ENCODE assay signal across 13 cellular contexts in genomic region chr3:61682671-61683408, GRCh38.
DNase-seq lines count a peak whose midpoint lies in the region; ATAC-seq and TF ChIP-seq lines count a peak whose summit lies in the region.
"Had no signal": no experiment of that assay in that cellular context is flagged by ENCODE, and none has a peak within 500 bp of the region (broad histone marks: within the 10 kb centered on the region; RNA-seq: fewer than 3 reads in every experiment).

No MANE protein-coding gene starts in this region.

- no peaks in the 10 kb centered on the region for H3K36me3 ChIP-seq in GM23248 (ENCODE audit: low read depth)
- no peaks in the 10 kb centered on the region for H3K36me3 ChIP-seq in left lung

- no peak overlapping the region for H2AFZ ChIP-seq in GM23248

- H3K9me3 Mint-ChIP-seq in natural killer cell: peaks cover 0 to 2% of the 10 kb centered on the region in 2 donors
- no peaks in the 10 kb centered on the region for H3K9me3 Mint-ChIP-seq in progenitor cell of endocrine pancreas (ENCODE audit: low read depth)
- H3K9me3 Mint-ChIP-seq: activated B cell treated with CpG ODN at 0.5 μM for 24 hours; activated naive CD4-positive, alpha-beta T cell treated with anti-CD3 and anti-CD28 coated beads for 36 hours had no signal

- H3K4me1 ChIP-seq in GM23248 (ENCODE audit: insufficient read depth) (peaks cover 11% of the 10 kb centered on the region; the same call in 1 of the 2 replicates), left lung (peaks cover 0 to 2% of the 10 kb centered on the region in 2 donors)

- no peaks in the 10 kb centered on the region for H4K20me1 ChIP-seq in GM23248 (ENCODE audit: insufficient read depth)

- H3K9me3 ChIP-seq in GM23248 (ENCODE audit: low read depth) (no peaks in the 10 kb centered on the region), left lung (no peaks in the 10 kb centered on the region)

- intact Hi-C loops in left lung (cut with DNase I): no loop called here
- intact Hi-C loops in natural killer cell (cut with micrococcal nuclease): no loop called here

- 39 to 46% methylated on average over 8 of the region's 8 CpGs for WGBS in GM23248 (ENCODE audit: low coverage in 1 of 2, low lambda C conversion rate in 2 of 2, missing lambda C conversion rate in 2 of 2), 2 experiments

- H3K27ac Mint-ChIP-seq in natural killer cell (no peak overlapping the region), progenitor cell of endocrine pancreas (no peak overlapping the region)
- H3K27ac Mint-ChIP-seq: activated B cell treated with CpG ODN at 0.5 μM for 24 hours; activated naive CD4-positive, alpha-beta T cell treated with anti-CD3 and anti-CD28 coated beads for 36 hours had no signal

- peak; percentile 76 for DNase-seq in GM23248
- peak; percentile 94 for DNase-seq in NCI-H748 (lab: John Stamatoyannopoulos, UW; ENCODE audit: unreplicated experiment)
- DNase-seq in fibroblast of mammary gland (ENCODE audit: low read depth): peak; percentile 85
- peak; percentile 70 for DNase-seq in stromal cell of bone marrow (ENCODE audit: low read depth)
- no peak for DNase-seq in left lung
- DNase-seq in natural killer cell: no peak
- DNase-seq in progenitor cell of endocrine pancreas (ENCODE audit: low spot score, unreplicated experiment): no peak
- DNase-seq: activated B cell treated with CpG ODN at 0.5 μM for 24 hours; activated naive CD4-positive, alpha-beta T cell treated with anti-CD3 and anti-CD28 coated beads for 36 hours; left cardiac atrium; PC-3; stimulated activated naive CD8-positive, alpha-beta T cell treated with anti-CD3 and anti-CD28 coated beads, Interleukin-15, Interleukin-2, amounts not matched to agents 100 U/mL and 50 U/mL, for 24 hours had no signal

- H3K27me3 Mint-ChIP-seq in natural killer cell (ENCODE audit: low read depth in 2 of 2) (no peaks in the 10 kb centered on the region), progenitor cell of endocrine pancreas (no peaks in the 10 kb centered on the region)
- H3K27me3 Mint-ChIP-seq: activated B cell treated with CpG ODN at 0.5 μM for 24 hours had no signal

- no peaks in the 10 kb centered on the region for H3K4me1 Mint-ChIP-seq in natural killer cell
- H3K4me1 Mint-ChIP-seq in progenitor cell of endocrine pancreas (ENCODE audit: low read depth): peaks cover 2% of the 10 kb centered on the region
- H3K4me1 Mint-ChIP-seq: activated B cell treated with CpG ODN at 0.5 μM for 24 hours had no signal

- peaks cover 4% of the 10 kb centered on the region; the same call in 1 of the 2 replicates for H3F3A ChIP-seq in GM23248 (ENCODE audit: insufficient read depth)

- H3K9me2 ChIP-seq in GM23248 (ENCODE audit: insufficient read depth): no peaks in the 10 kb centered on the region

- H3K27me3 ChIP-seq in GM23248 (replicated peaks; ENCODE audit: insufficient read depth) (no peaks in the 10 kb centered on the region), left lung (no peaks in the 10 kb centered on the region)

- peak overlapping the region; percentile 5; the same call in 1 of the 2 replicates for H3K27ac ChIP-seq in GM23248
- H3K27ac ChIP-seq in left lung: no peak overlapping the region
- H3K27ac ChIP-seq: KMS-11 had no signal

- H3K36me3 Mint-ChIP-seq in natural killer cell (no peaks in the 10 kb centered on the region), progenitor cell of endocrine pancreas (ENCODE audit: insufficient read depth) (no peaks in the 10 kb centered on the region)

- ATAC-seq in left lung (no peak), natural killer cell (no peak)
- ATAC-seq: PC-3; stimulated activated naive CD8-positive, alpha-beta T cell treated with anti-CD3 and anti-CD28 coated beads, Interleukin-15, Interleukin-2, amounts not matched to agents 100 U/mL and 50 U/mL, for 24 hours had no signal

- H3K79me2 ChIP-seq in GM23248 (ENCODE audit: insufficient read depth): peaks cover 63% of the 10 kb centered on the region

- in situ Hi-C loops in GM23248 (cut with MboI): no loop called here

- no peak overlapping the region for H3K4me3 Mint-ChIP-seq in natural killer cell
- H3K4me3 Mint-ChIP-seq in progenitor cell of endocrine pancreas (ENCODE audit: low read depth): no peak overlapping the region
- H3K4me3 Mint-ChIP-seq: activated B cell treated with CpG ODN at 0.5 μM for 24 hours; activated naive CD4-positive, alpha-beta T cell treated with anti-CD3 and anti-CD28 coated beads for 36 hours had no signal

- H3K9ac ChIP-seq in GM23248: no peak overlapping the region
- H3K9ac ChIP-seq: KMS-11 had no signal

- no peak for TF ChIP-seq CTCF in fibroblast of mammary gland (conservative IDR thresholded peaks at IDR 0.05; ENCODE audit: control insufficient read depth, insufficient read depth, low read depth, low read length)
- no peak for TF ChIP-seq CTCF in left lung (IDR thresholded peaks at IDR 0.05)
- no peak for TF ChIP-seq CTCF in natural killer cell (IDR thresholded peaks at IDR 0.05)
- TF ChIP-seq CTCF in progenitor cell of endocrine pancreas (IDR thresholded peaks at IDR 0.05; ENCODE audit: unreplicated experiment): no peak

- H3K4me2 ChIP-seq in GM23248 (ENCODE audit: unreplicated experiment): peak overlapping the region; percentile 2
- H3K4me2 ChIP-seq: KMS-11 had no signal

- H3K4me3 ChIP-seq in GM23248 (no peak overlapping the region), fibroblast of mammary gland (ENCODE audit: control insufficient read depth, low read depth, low read length) (no peak overlapping the region), left lung (no peak overlapping the region)

Comparison
In these comparisons a context has a peak if more than half of its experiments do, and no peak if none do; other contexts are left out.
1. DNase-seq: peak in GM23248 (single experiment), NCI-H748 (single experiment), fibroblast of mammary gland (single experiment) and stromal cell of bone marrow (single experiment); none in left lung (0 of 2), natural killer cell (single experiment) and progenitor cell of endocrine pancreas (single experiment).